In genomic region chr4:105153749-105154148, GRCh38 we compare ENCODE assay signal across 34 cellular contexts.
"Had no signal": no experiment of that assay in that cellular context is flagged by ENCODE, and none has a peak within 500 bp of the region (broad histone marks: within the 10 kb centered on the region; RNA-seq: fewer than 3 reads in every experiment).

No MANE protein-coding gene starts in this region.

- H3K36me3 ChIP-seq: adrenal gland, brain microvascular endothelial cell, breast epithelium had no signal

- ATAC-seq: activated CD8-positive, alpha-beta T cell treated with anti-CD3 and anti-CD28 coated beads for 36 hours; activated naive CD4-positive, alpha-beta T cell treated with anti-CD3 and anti-CD28 coated beads, Interleukin-2, amount 50 U/mL, for 72 hours; activated T-cell treated with anti-CD3 and anti-CD28 coated beads, Interleukin-2, amount 50 U/mL, for 4 hours; activated T-cell treated with anti-CD3 and anti-CD28 coated beads, Interleukin-2, amount 50 U/mL, for 72 hours; activated T-helper 17 cell treated with anti-CD3 and anti-CD28 coated beads, Interleukin-2, amount 50 U/mL, for 72 hours; body of pancreas; T-cell had no signal

- H3K27ac ChIP-seq: adrenal gland, body of pancreas, brain microvascular endothelial cell, breast epithelium, VCaP had no signal

- H3K27me3 Mint-ChIP-seq: activated B cell treated with CpG ODN at 0.5 μM for 24 hours; activated CD4-positive, alpha-beta memory T cell treated with anti-CD3 and anti-CD28 coated beads for 36 hours; activated CD4-positive, alpha-beta T cell treated with anti-CD3 and anti-CD28 coated beads, Interleukin-2, amount 10 ng/mL, durations not matched to agents 7 days and 5 days; activated CD8-positive, alpha-beta T cell treated with anti-CD3 and anti-CD28 coated beads for 36 hours; activated naive CD8-positive, alpha-beta T cell treated with anti-CD3 and anti-CD28 coated beads for 36 hours; activated T-helper 17 cell treated with anti-CD3 and anti-CD28 coated beads, Interleukin-2, amount 50 U/mL, for 72 hours; T-cell had no signal

- H3K9me3 Mint-ChIP-seq: activated B cell treated with CpG ODN at 0.5 μM for 24 hours; activated CD4-positive, alpha-beta memory T cell treated with anti-CD3 and anti-CD28 coated beads for 36 hours; activated CD4-positive, alpha-beta T cell treated with anti-CD3 and anti-CD28 coated beads, Interleukin-2, amount 10 ng/mL, durations not matched to agents 7 days and 5 days; activated CD8-positive, alpha-beta T cell treated with anti-CD3 and anti-CD28 coated beads for 36 hours; activated naive CD4-positive, alpha-beta T cell treated with anti-CD3 and anti-CD28 coated beads for 36 hours; activated naive CD4-positive, alpha-beta T cell treated with anti-CD3 and anti-CD28 coated beads, Interleukin-2, amount 50 U/mL, for 72 hours; activated T-cell treated with anti-CD3 and anti-CD28 coated beads, Interleukin-2, amount 50 U/mL, for 4 hours; activated T-cell treated with anti-CD3 and anti-CD28 coated beads, Interleukin-2, amount 50 U/mL, for 72 hours; activated T-helper 1 cell treated with anti-CD3 and anti-CD28 coated beads, Interleukin-12 subunit alpha, Interleukin-12 subunit beta, Interleukin-2, Interleukin-4 antibody, amounts not matched to agents 30 ng/mL and 10 ng/mL and 1 ng/mL, durations not matched to agents 14 hours and 24 hours and 36 hours; activated T-helper 17 cell treated with anti-CD3 and anti-CD28 coated beads, Interleukin-2, amount 50 U/mL, for 72 hours; T-cell; T-helper 2 cell treated with Interferon-gamma antibody and Interleukin-4, amounts not matched to agents 5 μg/mL and 100 μg/mL, for 36 hours had no signal

- H3K27ac Mint-ChIP-seq: activated B cell treated with CpG ODN at 0.5 μM for 24 hours; activated CD4-positive, alpha-beta memory T cell treated with anti-CD3 and anti-CD28 coated beads for 36 hours; activated CD4-positive, alpha-beta T cell treated with anti-CD3 and anti-CD28 coated beads, Interleukin-2, amount 10 ng/mL, durations not matched to agents 7 days and 5 days; activated CD8-positive, alpha-beta T cell treated with anti-CD3 and anti-CD28 coated beads for 36 hours; activated naive CD4-positive, alpha-beta T cell treated with anti-CD3 and anti-CD28 coated beads for 36 hours; activated naive CD4-positive, alpha-beta T cell treated with anti-CD3 and anti-CD28 coated beads, Interleukin-2, amount 50 U/mL, for 72 hours; activated naive CD8-positive, alpha-beta T cell treated with anti-CD3 and anti-CD28 coated beads for 36 hours; activated T-cell treated with anti-CD3 and anti-CD28 coated beads, Interleukin-2, amount 50 U/mL, for 72 hours; activated T-helper 1 cell treated with anti-CD3 and anti-CD28 coated beads, Interleukin-12 subunit alpha, Interleukin-12 subunit beta, Interleukin-2, Interleukin-4 antibody, amounts not matched to agents 30 ng/mL and 10 ng/mL and 1 ng/mL, durations not matched to agents 14 hours and 24 hours and 36 hours; activated T-helper 17 cell treated with anti-CD3 and anti-CD28 coated beads, Interleukin-2, amount 50 U/mL, for 72 hours; T-cell; T-helper 2 cell treated with Interferon-gamma antibody and Interleukin-4, amounts not matched to agents 5 μg/mL and 100 μg/mL, for 36 hours had no signal

- DNase-seq: activated B cell treated with CpG ODN at 0.5 μM for 24 hours; activated CD4-positive, alpha-beta memory T cell treated with anti-CD3 and anti-CD28 coated beads for 36 hours; activated CD4-positive, alpha-beta T cell treated with anti-CD3 and anti-CD28 coated beads for 4 hours; activated CD4-positive, alpha-beta T cell treated with anti-CD3 and anti-CD28 coated beads, Interleukin-2, amount 10 ng/mL, durations not matched to agents 7 days and 5 days; activated CD4-positive, CD25-positive, alpha-beta regulatory T cell treated with anti-CD3 and anti-CD28 coated beads, Interleukin-2, amount 50 U/mL, for 72 hours; activated CD8-positive, alpha-beta memory T cell treated with anti-CD3 and anti-CD28 coated beads, Interleukin-2, amount 50 U/mL, for 4 hours; activated CD8-positive, alpha-beta T cell treated with anti-CD3 and anti-CD28 coated beads for 36 hours; activated effector memory CD4-positive, alpha-beta T cell treated with anti-CD3 and anti-CD28 coated beads, Interleukin-2, amount 50 U/mL, for 16 hours; activated gamma-delta T cell treated with Interleukin-2 at 50 U/mL for 16 hours; activated naive CD4-positive, alpha-beta T cell; activated naive CD4-positive, alpha-beta T cell treated with anti-CD3 and anti-CD28 coated beads for 36 hours; activated naive CD4-positive, alpha-beta T cell treated with anti-CD3 and anti-CD28 coated beads, Interleukin-2, amount 50 U/mL, for 16 hours; activated naive CD8-positive, alpha-beta T cell treated with anti-CD3 and anti-CD28 coated beads for 36 hours; activated T-cell treated with anti-CD3 and anti-CD28 coated beads for 4 hours; activated T-cell treated with anti-CD3 and anti-CD28 coated beads, Interleukin-2, amount 50 U/mL, for 1 hour; activated T-cell treated with anti-CD3 and anti-CD28 coated beads, Interleukin-2, amount 50 U/mL, for 4 hours; activated T-cell treated with anti-CD3 and anti-CD28 coated beads, Interleukin-2, amount 50 U/mL, for 72 hours; adrenal gland; amniotic stem cell; aorta; body of pancreas; brain microvascular endothelial cell; central memory CD4-positive, alpha-beta T cell; T-cell; T-helper 2 cell; T-helper 9 cell had no signal

- FAIRE-seq: astrocyte, TTC549 had no signal

- H3K4me3 ChIP-seq: adrenal gland, body of pancreas, breast epithelium had no signal

- H3K4me3 Mint-ChIP-seq: activated B cell treated with CpG ODN at 0.5 μM for 24 hours; activated CD4-positive, alpha-beta memory T cell treated with anti-CD3 and anti-CD28 coated beads for 36 hours; activated CD4-positive, alpha-beta T cell treated with anti-CD3 and anti-CD28 coated beads, Interleukin-2, amount 10 ng/mL, durations not matched to agents 7 days and 5 days; activated CD8-positive, alpha-beta T cell treated with anti-CD3 and anti-CD28 coated beads for 36 hours; activated naive CD4-positive, alpha-beta T cell treated with anti-CD3 and anti-CD28 coated beads for 36 hours; activated naive CD8-positive, alpha-beta T cell treated with anti-CD3 and anti-CD28 coated beads for 36 hours; activated T-cell treated with anti-CD3 and anti-CD28 coated beads, Interleukin-2, amount 50 U/mL, for 4 hours; activated T-helper 1 cell treated with anti-CD3 and anti-CD28 coated beads, Interleukin-12 subunit alpha, Interleukin-12 subunit beta, Interleukin-2, Interleukin-4 antibody, amounts not matched to agents 30 ng/mL and 10 ng/mL and 1 ng/mL, durations not matched to agents 14 hours and 24 hours and 36 hours; T-cell; T-helper 2 cell treated with Interferon-gamma antibody and Interleukin-4, amounts not matched to agents 5 μg/mL and 100 μg/mL, for 36 hours had no signal

- H3K9me3 ChIP-seq: adrenal gland, body of pancreas, breast epithelium had no signal

- H3K27me3 ChIP-seq: adrenal gland, body of pancreas, brain microvascular endothelial cell, breast epithelium had no signal
